In genomic region chr19:17075035-17075859, GRCh38 we compare ENCODE assay signal across 8 cellular contexts. TPM values are rescaled to one million over a fixed set of nuclear protein-coding genes. Genes with fewer than 3 reads are reported as not detected.
A peak's percentile ranks its signal among the peaks of the same experiment; 100 is the strongest.
DNase-seq lines count a peak whose midpoint lies in the region; ATAC-seq and TF ChIP-seq lines count a peak whose summit lies in the region.

A gene with protein sequence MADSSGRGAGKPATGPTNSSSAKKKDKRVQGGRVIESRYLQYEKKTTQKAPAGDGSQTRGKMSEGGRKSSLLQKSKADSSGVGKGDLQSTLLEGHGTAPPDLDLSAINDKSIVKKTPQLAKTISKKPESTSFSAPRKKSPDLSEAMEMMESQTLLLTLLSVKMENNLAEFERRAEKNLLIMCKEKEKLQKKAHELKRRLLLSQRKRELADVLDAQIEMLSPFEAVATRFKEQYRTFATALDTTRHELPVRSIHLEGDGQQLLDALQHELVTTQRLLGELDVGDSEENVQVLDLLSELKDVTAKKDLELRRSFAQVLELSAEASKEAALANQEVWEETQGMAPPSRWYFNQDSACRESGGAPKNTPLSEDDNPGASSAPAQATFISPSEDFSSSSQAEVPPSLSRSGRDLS (minus strand): TSS chr19:17075452. CDS start chr19:17075422, 30 bp downstream.
A gene with protein sequence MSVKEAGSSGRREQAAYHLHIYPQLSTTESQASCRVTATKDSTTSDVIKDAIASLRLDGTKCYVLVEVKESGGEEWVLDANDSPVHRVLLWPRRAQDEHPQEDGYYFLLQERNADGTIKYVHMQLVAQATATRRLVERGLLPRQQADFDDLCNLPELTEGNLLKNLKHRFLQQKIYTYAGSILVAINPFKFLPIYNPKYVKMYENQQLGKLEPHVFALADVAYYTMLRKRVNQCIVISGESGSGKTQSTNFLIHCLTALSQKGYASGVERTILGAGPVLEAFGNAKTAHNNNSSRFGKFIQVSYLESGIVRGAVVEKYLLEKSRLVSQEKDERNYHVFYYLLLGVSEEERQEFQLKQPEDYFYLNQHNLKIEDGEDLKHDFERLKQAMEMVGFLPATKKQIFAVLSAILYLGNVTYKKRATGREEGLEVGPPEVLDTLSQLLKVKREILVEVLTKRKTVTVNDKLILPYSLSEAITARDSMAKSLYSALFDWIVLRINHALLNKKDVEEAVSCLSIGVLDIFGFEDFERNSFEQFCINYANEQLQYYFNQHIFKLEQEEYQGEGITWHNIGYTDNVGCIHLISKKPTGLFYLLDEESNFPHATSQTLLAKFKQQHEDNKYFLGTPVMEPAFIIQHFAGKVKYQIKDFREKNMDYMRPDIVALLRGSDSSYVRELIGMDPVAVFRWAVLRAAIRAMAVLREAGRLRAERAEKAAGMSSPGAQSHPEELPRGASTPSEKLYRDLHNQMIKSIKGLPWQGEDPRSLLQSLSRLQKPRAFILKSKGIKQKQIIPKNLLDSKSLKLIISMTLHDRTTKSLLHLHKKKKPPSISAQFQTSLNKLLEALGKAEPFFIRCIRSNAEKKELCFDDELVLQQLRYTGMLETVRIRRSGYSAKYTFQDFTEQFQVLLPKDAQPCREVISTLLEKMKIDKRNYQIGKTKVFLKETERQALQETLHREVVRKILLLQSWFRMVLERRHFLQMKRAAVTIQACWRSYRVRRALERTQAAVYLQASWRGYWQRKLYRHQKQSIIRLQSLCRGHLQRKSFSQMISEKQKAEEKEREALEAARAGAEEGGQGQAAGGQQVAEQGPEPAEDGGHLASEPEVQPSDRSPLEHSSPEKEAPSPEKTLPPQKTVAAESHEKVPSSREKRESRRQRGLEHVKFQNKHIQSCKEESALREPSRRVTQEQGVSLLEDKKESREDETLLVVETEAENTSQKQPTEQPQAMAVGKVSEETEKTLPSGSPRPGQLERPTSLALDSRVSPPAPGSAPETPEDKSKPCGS (N-terminal part only) (plus strand): TSS chr19:17075777. CDS start chr19:17101718, 25,941 bp downstream.

- H3K4me3 ChIP-seq in Peyer's patch (peak within 1 kb of the TSS; percentile 84 to 96 (median 90)), esophagus (ENCODE audit: low read depth in 1 of 2, low read length in 2 of 2) (peak within 1 kb of the TSS; percentile 90 to 94), mucosa of stomach (ENCODE audit: low read length) (peak within 1 kb of the TSS; percentile 74)

- ATAC-seq in GM21786 (IDR thresholded peaks at IDR 0.05; ENCODE audit: unreplicated experiment) = peak; percentile 70
- ATAC-seq in activated T-cell treated with anti-CD3 and anti-CD28 coated beads, Interleukin-2, amount 50 U/mL, for 4 hours = peak; percentile 79 to 83

- 1% methylated on average over 69 to 101 of the region's 101 CpGs for WGBS in esophagus, 2 donors

- H3K27me3 Mint-ChIP-seq in activated T-cell treated with anti-CD3 and anti-CD28 coated beads, Interleukin-2, amount 50 U/mL, for 4 hours (ENCODE audit: low read depth) = no peaks in the 10 kb centered on the region

- peaks cover 15% of the 10 kb centered on the region for H3K36me3 Mint-ChIP-seq in activated T-cell treated with anti-CD3 and anti-CD28 coated beads, Interleukin-2, amount 50 U/mL, for 4 hours (ENCODE audit: insufficient read depth)

- H3K4me1 Mint-ChIP-seq in activated T-cell treated with anti-CD3 and anti-CD28 coated beads, Interleukin-2, amount 50 U/mL, for 4 hours (ENCODE audit: low read depth) = peaks cover 58% of the 10 kb centered on the region

- no peaks in the 10 kb centered on the region for H3K9me3 ChIP-seq in KOPT-K1 (ENCODE audit: insufficient read depth, low read length, poor library complexity, severe bottlenecking)
- no peaks in the 10 kb centered on the region for H3K9me3 ChIP-seq in Peyer's patch
- no peaks in the 10 kb centered on the region for H3K9me3 ChIP-seq in esophagus (ENCODE audit: control insufficient read depth in 2 of 2, insufficient read depth in 1 of 2, low read depth in 1 of 2, low read length in 1 of 2)
- H3K9me3 ChIP-seq in mucosa of stomach (ENCODE audit: control insufficient read depth, low read length) = no peaks in the 10 kb centered on the region

- peak within 1 kb of the TSS; percentile 98 for H3K4me3 Mint-ChIP-seq in activated T-cell treated with anti-CD3 and anti-CD28 coated beads, Interleukin-2, amount 50 U/mL, for 4 hours

- H3K4me1 ChIP-seq in Peyer's patch (peaks cover 0 to 35% (median 18%) of the 10 kb centered on the region in 4 donors), esophagus (ENCODE audit: control insufficient read depth in 2 of 2, insufficient read depth in 2 of 2, low read length in 1 of 2) (peaks cover 7 to 17% of the 10 kb centered on the region in 2 donors), mucosa of stomach (ENCODE audit: control insufficient read depth, insufficient read depth, low read length) (peaks cover 43% of the 10 kb centered on the region)

- no peak for TF ChIP-seq CTCF in Peyer's patch (IDR thresholded peaks at IDR 0.05)

- peaks cover 62% of the 10 kb centered on the region for H3K36me3 ChIP-seq in KOPT-K1 (ENCODE audit: insufficient read depth, low read length)
- H3K36me3 ChIP-seq in Peyer's patch = peaks cover 0 to 6% (median 0%) of the 10 kb centered on the region in 3 donors
- H3K36me3 ChIP-seq in esophagus (ENCODE audit: control insufficient read depth in 2 of 2, insufficient read depth in 2 of 2, low read length in 1 of 2) = peaks cover 0 to 4% of the 10 kb centered on the region in 2 donors
- H3K36me3 ChIP-seq in mucosa of stomach (ENCODE audit: control insufficient read depth, insufficient read depth, low read length) = no peaks in the 10 kb centered on the region

- DNase-seq in DMS79 (lab: John Stamatoyannopoulos, UW) = peak; percentile 96
- peak; percentile 99 to 100 (median 100) for DNase-seq in Peyer's patch
- DNase-seq in activated T-cell treated with anti-CD3 and anti-CD28 coated beads, Interleukin-2, amount 50 U/mL, for 4 hours = peak; percentile 99
- peak; percentile 99 for DNase-seq in stimulated activated CD8-positive, alpha-beta memory T cell treated with anti-CD3 and anti-CD28 coated beads, Interleukin-4, amount 100 ng/mL, for 48 hours

- peak within 1 kb of the TSS; percentile 91 for H3K9ac ChIP-seq in mucosa of stomach (ENCODE audit: low read length)

- H3K27me3 ChIP-seq in Peyer's patch (no peaks in the 10 kb centered on the region), esophagus (ENCODE audit: control insufficient read depth in 1 of 2, insufficient read depth in 2 of 2, low read length in 2 of 2) (no peaks in the 10 kb centered on the region), mucosa of stomach (ENCODE audit: control insufficient read depth, insufficient read depth, low read length) (no peaks in the 10 kb centered on the region)

- no peaks in the 10 kb centered on the region for H3K9me3 Mint-ChIP-seq in activated T-cell treated with anti-CD3 and anti-CD28 coated beads, Interleukin-2, amount 50 U/mL, for 4 hours

- peak; percentile 61 to 87 for TF ChIP-seq POLR2A in Peyer's patch (IDR thresholded peaks at IDR 0.05)

- H3K27ac ChIP-seq in KOPT-K1 (ENCODE audit: low read depth, low read length, poor library complexity, severe bottlenecking) (peak within 1 kb of the TSS; percentile 89), Peyer's patch (peak within 1 kb of the TSS; percentile 86 to 94 (median 92)), esophagus (ENCODE audit: low read depth in 2 of 2, low read length in 1 of 2) (peak within 1 kb of the TSS; percentile 85 to 96)

RNA-seq across cellular contexts. Expression of the first gene that starts in this region (rescaled TPM):
- 10 to 100 TPM in 2 of 4 donors, 1 to 10 TPM in 2; 9.7 to 29.7 (median 10.1) TPM for total RNA-seq in Peyer's patch
- total RNA-seq in activated T-cell treated with anti-CD3 and anti-CD28 coated beads, Interleukin-2, amount 50 U/mL, for 4 hours = 10 to 100 TPM; 21.5 to 29.3 (median 28.3) TPM
- polyA plus RNA-seq in esophagus = 1 to 10 TPM; 7.8 to 9.3 TPM

RNA-seq across cellular contexts. Expression of the second gene that starts in this region (rescaled TPM):
- total RNA-seq in Peyer's patch = 100 to 1,000 TPM in 3 of 4 donors, 10 to 100 TPM in 1; 65.3 to 578 (median 143) TPM
- 100 to 1,000 TPM in 1 of 3 donors, 10 to 100 TPM in 2; 82.6 to 104 (median 91.4) TPM for total RNA-seq in activated T-cell treated with anti-CD3 and anti-CD28 coated beads, Interleukin-2, amount 50 U/mL, for 4 hours
- 10 to 100 TPM; 24.2 to 41.2 TPM for polyA plus RNA-seq in esophagus

Comparison
In these comparisons a context has a peak if more than half of its experiments do, and no peak if none do; other contexts are left out.
1. Peak in every context shown above with its lines: DNase-seq, ATAC-seq, H3K4me3 ChIP-seq and H3K27ac ChIP-seq.